8 cellular contexts compared by ENCODE assay signal in the genomic region with DNA sequence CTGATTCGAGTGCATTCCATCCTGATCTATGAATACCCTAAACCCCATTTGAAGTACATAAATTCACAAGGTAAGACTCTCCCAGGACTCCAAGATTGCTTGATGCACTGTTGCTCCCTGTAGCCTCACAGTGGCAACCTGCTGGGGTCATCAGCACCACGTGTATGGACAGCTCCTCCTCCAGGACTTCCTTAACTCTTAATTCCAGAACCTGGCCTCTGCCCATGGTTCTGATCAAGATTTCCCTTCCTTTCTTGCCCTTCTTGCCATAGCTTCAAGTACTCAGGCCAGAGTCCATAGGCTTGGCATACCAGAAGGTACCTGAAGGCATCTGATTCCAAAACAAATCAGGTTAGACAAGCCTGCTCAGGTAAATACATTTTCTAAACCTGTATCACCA. TPM values are rescaled to one million over a fixed set of nuclear protein-coding genes. Genes with fewer than 3 reads are reported as not detected.
A peak's percentile ranks its signal among the peaks of the same experiment; 100 is the strongest.
DNase-seq lines count a peak whose midpoint lies in the region; ATAC-seq and TF ChIP-seq lines count a peak whose summit lies in the region.

No MANE protein-coding gene starts in this region.

- ATAC-seq in GM21360 (IDR thresholded peaks at IDR 0.05; ENCODE audit: unreplicated experiment), result no peak
- no peak for ATAC-seq in CD4-positive, alpha-beta T cell (ENCODE audit: poor library complexity)
- no peak for ATAC-seq in GM19351 (IDR thresholded peaks at IDR 0.05; ENCODE audit: unreplicated experiment)

- H3K27me3 ChIP-seq in CD4-positive, alpha-beta T cell (ENCODE audit: control insufficient read depth, insufficient read depth, low read length), result peaks cover 4% of the 10 kb centered on the region

- H3K27me3 Mint-ChIP-seq in CD4-positive, alpha-beta T cell, result peaks cover 27% of the 10 kb centered on the region

- DNase-seq in AML-193 (lab: John Stamatoyannopoulos, UW) (peak; percentile 23 to 29), astrocyte of the spinal cord (ENCODE audit: low read depth, low spot score) (peak; percentile 69), left kidney (ENCODE audit: low read depth, low spot score) (peak; percentile 93), occipital lobe (lab: John Stamatoyannopoulos, UW) (no peak)
- DNase-seq in Jurkat, Clone E6-1 (ENCODE audit: low read depth, low spot score), result peak; percentile 45
- DNase-seq in CD4-positive, alpha-beta T cell, result no peak

- POLR2A ChIA-PET in CD4-positive, alpha-beta T cell (lab: Charles Lee), result no interaction called here

- intact Hi-C loops in CD4-positive, alpha-beta T cell (cut with DNase I, micrococcal nuclease), result no loop called here

- H3K4me1 Mint-ChIP-seq in CD4-positive, alpha-beta T cell (ENCODE audit: low read depth), result no peaks in the 10 kb centered on the region

- H3K27ac ChIP-seq in CD4-positive, alpha-beta T cell (ENCODE audit: low read depth, low read length), result no peak overlapping the region

- no peaks in the 10 kb centered on the region for H3K36me3 Mint-ChIP-seq in CD4-positive, alpha-beta T cell (ENCODE audit: low read depth)

- no peaks in the 10 kb centered on the region for H3K9me3 ChIP-seq in CD4-positive, alpha-beta T cell (ENCODE audit: control insufficient read depth, low read length)

- H3K4me3 ChIP-seq in Jurkat, Clone E6-1 (ENCODE audit: low read length), result no peak overlapping the region
- H3K4me3 ChIP-seq in astrocyte of the spinal cord (ENCODE audit: low read depth, low read length), result no peak overlapping the region

- CTCF ChIA-PET in CD4-positive, alpha-beta T cell (lab: Charles Lee), result no interaction called here

- H3K27ac Mint-ChIP-seq in CD4-positive, alpha-beta T cell, result no peak overlapping the region

- H3K9me3 Mint-ChIP-seq in CD4-positive, alpha-beta T cell, result no peaks in the 10 kb centered on the region

- in situ Hi-C loops in astrocyte of the spinal cord (cut with HindIII; ENCODE audit: low sequenced_read_pairs), result no loop called here

- TF ChIP-seq CTCF in astrocyte of the spinal cord (IDR thresholded peaks at IDR 0.05; ENCODE audit: low read depth, low read length), result no peak
- no peak for TF ChIP-seq CTCF in CD4-positive, alpha-beta T cell (IDR thresholded peaks at IDR 0.05)

- H3K4me3 Mint-ChIP-seq in CD4-positive, alpha-beta T cell, result no peak overlapping the region

RNA-seq across cellular contexts. Expression of a gene that starts 34.0 kb away (rescaled TPM):
- polyA plus RNA-seq in Jurkat, Clone E6-1 (2012; ENCODE audit: insufficient read depth, insufficient read length), result 30.1 TPM
- 1 to 10 TPM; 6.8 to 7.7 TPM for total RNA-seq in CD4-positive, alpha-beta T cell
- 54.3 TPM for total RNA-seq in occipital lobe

Comparison
In these comparisons a context has a peak if more than half of its experiments do, and no peak if none do; other contexts are left out.
1. DNase-seq: peak in AML-193 (2 of 2), Jurkat, Clone E6-1 (single experiment), astrocyte of the spinal cord (single experiment) and left kidney (single experiment); none in CD4-positive, alpha-beta T cell (0 of 10) and occipital lobe (single experiment).